ENCODE assay signal across 1 cellular context in the genomic region with DNA sequence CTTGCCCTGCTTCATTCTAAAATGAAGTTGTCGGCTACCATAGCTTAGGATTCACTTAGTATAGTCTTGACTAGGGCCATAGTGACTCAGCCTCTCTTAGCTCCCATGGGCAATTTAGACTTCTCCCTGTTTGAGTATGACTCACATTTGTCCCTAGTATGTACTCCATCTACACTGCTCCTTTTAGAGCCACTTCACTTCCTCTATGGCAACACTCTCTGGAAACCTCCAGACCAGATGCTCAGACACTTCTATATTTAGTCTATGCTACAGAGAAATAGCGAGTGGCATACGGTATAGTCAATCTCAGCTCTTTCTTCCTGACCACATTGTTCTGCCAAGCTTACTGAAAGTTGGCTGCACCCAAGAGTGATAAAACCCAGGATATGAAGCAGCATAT.
TF ChIP-seq lines count a peak whose summit lies in the region.

No MANE protein-coding gene starts in this region.

TF ChIP-seq in HepG2, 621 proteins besides CTCF, POLR2A, EP300 and RAD21:
- TF ChIP-seq PITX1 (CRISPR knock-in tag; IDR thresholded peaks at IDR 0.05): no peak
- TF ChIP-seq, protein P1, sequence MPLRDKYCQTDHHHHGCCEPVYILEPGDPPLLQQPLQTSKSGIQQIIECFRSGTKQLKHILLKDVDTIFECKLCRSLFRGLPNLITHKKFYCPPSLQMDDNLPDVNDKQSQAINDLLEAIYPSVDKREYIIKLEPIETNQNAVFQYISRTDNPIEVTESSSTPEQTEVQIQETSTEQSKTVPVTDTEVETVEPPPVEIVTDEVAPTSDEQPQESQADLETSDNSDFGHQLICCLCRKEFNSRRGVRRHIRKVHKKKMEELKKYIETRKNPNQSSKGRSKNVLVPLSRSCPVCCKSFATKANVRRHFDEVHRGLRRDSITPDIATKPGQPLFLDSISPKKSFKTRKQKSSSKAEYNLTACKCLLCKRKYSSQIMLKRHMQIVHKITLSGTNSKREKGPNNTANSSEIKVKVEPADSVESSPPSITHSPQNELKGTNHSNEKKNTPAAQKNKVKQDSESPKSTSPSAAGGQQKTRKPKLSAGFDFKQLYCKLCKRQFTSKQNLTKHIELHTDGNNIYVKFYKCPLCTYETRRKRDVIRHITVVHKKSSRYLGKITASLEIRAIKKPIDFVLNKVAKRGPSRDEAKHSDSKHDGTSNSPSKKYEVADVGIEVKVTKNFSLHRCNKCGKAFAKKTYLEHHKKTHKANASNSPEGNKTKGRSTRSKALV (CRISPR knock-in tag; IDR thresholded peaks at IDR 0.05): no peak
- TF ChIP-seq ZNF230 (CRISPR knock-in tag; IDR thresholded peaks at IDR 0.05): no peak
- TF ChIP-seq MBNL3 (CRISPR knock-in tag; conservative IDR thresholded peaks at IDR 0.05): no peak
- TF ChIP-seq ZNF382 (CRISPR knock-in tag; IDR thresholded peaks at IDR 0.05; ENCODE audit: borderline replicate concordance): no peak
- no peak for TF ChIP-seq SP5 (CRISPR knock-in tag; IDR thresholded peaks at IDR 0.05; ENCODE audit: borderline replicate concordance, low read depth)
- TF ChIP-seq ARNT (IDR thresholded peaks at IDR 0.05): no peak
- no peak for TF ChIP-seq YEATS2 (CRISPR knock-in tag; IDR thresholded peaks at IDR 0.05; ENCODE audit: borderline replicate concordance)
- no peak for TF ChIP-seq ZNF839 (CRISPR knock-in tag; IDR thresholded peaks at IDR 0.05; ENCODE audit: borderline replicate concordance)
- TF ChIP-seq ZNF660 (CRISPR knock-in tag; IDR thresholded peaks at IDR 0.05; ENCODE audit: borderline replicate concordance, low read depth): no peak
- no peak for TF ChIP-seq RAD51 (IDR thresholded peaks at IDR 0.05; ENCODE audit: borderline replicate concordance)
- TF ChIP-seq MAFF (IDR thresholded peaks at IDR 0.05; ENCODE audit: low read depth, low read length): no peak
- TF ChIP-seq, protein P2, sequence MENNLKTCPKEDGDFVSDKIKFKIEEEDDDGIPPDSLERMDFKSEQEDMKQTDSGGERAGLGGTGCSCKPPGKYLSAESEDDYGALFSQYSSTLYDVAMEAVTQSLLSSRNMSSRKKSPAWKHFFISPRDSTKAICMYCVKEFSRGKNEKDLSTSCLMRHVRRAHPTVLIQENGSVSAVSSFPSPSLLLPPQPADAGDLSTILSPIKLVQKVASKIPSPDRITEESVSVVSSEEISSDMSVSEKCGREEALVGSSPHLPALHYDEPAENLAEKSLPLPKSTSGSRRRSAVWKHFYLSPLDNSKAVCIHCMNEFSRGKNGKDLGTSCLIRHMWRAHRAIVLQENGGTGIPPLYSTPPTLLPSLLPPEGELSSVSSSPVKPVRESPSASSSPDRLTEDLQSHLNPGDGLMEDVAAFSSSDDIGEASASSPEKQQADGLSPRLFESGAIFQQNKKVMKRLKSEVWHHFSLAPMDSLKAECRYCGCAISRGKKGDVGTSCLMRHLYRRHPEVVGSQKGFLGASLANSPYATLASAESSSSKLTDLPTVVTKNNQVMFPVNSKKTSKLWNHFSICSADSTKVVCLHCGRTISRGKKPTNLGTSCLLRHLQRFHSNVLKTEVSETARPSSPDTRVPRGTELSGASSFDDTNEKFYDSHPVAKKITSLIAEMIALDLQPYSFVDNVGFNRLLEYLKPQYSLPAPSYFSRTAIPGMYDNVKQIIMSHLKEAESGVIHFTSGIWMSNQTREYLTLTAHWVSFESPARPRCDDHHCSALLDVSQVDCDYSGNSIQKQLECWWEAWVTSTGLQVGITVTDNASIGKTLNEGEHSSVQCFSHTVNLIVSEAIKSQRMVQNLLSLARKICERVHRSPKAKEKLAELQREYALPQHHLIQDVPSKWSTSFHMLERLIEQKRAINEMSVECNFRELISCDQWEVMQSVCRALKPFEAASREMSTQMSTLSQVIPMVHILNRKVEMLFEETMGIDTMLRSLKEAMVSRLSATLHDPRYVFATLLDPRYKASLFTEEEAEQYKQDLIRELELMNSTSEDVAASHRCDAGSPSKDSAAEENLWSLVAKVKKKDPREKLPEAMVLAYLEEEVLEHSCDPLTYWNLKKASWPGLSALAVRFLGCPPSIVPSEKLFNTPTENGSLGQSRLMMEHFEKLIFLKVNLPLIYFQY (CRISPR knock-in tag; IDR thresholded peaks at IDR 0.05; ENCODE audit: borderline replicate concordance): no peak
- TF ChIP-seq, protein P3, sequence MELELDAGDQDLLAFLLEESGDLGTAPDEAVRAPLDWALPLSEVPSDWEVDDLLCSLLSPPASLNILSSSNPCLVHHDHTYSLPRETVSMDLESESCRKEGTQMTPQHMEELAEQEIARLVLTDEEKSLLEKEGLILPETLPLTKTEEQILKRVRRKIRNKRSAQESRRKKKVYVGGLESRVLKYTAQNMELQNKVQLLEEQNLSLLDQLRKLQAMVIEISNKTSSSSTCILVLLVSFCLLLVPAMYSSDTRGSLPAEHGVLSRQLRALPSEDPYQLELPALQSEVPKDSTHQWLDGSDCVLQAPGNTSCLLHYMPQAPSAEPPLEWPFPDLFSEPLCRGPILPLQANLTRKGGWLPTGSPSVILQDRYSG (CRISPR knock-in tag; IDR thresholded peaks at IDR 0.05): no peak
- no peak for TF ChIP-seq SAP130 (CRISPR knock-in tag; IDR thresholded peaks at IDR 0.05; ENCODE audit: low read depth)
